In the genomic region with DNA sequence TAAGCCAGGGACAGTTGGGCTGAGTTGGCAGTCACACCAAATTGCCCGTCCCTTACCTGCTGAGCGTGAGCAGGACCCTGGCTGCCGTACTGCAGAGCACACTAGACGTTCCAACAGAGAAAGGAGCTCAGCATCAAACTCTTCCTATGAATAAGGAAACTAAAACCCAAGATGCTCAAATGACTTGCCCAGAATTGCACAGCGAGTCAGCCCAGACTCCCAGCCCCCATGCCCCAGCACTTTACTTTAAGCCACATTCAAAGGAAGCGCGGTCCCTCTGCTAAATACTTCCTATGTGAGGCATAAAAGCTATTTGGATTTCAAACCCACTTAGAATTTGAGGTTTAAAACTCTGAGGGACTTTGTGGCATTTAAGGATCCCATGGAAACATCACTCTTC, we compare ENCODE assay signal across 1 cellular context.
TF ChIP-seq lines count a peak whose summit lies in the region.

No MANE protein-coding gene starts in this region.

TF ChIP-seq in GM23338, 12 proteins besides CTCF, POLR2A, EP300 and RAD21 (continued from another document):
- TF ChIP-seq, protein P1, sequence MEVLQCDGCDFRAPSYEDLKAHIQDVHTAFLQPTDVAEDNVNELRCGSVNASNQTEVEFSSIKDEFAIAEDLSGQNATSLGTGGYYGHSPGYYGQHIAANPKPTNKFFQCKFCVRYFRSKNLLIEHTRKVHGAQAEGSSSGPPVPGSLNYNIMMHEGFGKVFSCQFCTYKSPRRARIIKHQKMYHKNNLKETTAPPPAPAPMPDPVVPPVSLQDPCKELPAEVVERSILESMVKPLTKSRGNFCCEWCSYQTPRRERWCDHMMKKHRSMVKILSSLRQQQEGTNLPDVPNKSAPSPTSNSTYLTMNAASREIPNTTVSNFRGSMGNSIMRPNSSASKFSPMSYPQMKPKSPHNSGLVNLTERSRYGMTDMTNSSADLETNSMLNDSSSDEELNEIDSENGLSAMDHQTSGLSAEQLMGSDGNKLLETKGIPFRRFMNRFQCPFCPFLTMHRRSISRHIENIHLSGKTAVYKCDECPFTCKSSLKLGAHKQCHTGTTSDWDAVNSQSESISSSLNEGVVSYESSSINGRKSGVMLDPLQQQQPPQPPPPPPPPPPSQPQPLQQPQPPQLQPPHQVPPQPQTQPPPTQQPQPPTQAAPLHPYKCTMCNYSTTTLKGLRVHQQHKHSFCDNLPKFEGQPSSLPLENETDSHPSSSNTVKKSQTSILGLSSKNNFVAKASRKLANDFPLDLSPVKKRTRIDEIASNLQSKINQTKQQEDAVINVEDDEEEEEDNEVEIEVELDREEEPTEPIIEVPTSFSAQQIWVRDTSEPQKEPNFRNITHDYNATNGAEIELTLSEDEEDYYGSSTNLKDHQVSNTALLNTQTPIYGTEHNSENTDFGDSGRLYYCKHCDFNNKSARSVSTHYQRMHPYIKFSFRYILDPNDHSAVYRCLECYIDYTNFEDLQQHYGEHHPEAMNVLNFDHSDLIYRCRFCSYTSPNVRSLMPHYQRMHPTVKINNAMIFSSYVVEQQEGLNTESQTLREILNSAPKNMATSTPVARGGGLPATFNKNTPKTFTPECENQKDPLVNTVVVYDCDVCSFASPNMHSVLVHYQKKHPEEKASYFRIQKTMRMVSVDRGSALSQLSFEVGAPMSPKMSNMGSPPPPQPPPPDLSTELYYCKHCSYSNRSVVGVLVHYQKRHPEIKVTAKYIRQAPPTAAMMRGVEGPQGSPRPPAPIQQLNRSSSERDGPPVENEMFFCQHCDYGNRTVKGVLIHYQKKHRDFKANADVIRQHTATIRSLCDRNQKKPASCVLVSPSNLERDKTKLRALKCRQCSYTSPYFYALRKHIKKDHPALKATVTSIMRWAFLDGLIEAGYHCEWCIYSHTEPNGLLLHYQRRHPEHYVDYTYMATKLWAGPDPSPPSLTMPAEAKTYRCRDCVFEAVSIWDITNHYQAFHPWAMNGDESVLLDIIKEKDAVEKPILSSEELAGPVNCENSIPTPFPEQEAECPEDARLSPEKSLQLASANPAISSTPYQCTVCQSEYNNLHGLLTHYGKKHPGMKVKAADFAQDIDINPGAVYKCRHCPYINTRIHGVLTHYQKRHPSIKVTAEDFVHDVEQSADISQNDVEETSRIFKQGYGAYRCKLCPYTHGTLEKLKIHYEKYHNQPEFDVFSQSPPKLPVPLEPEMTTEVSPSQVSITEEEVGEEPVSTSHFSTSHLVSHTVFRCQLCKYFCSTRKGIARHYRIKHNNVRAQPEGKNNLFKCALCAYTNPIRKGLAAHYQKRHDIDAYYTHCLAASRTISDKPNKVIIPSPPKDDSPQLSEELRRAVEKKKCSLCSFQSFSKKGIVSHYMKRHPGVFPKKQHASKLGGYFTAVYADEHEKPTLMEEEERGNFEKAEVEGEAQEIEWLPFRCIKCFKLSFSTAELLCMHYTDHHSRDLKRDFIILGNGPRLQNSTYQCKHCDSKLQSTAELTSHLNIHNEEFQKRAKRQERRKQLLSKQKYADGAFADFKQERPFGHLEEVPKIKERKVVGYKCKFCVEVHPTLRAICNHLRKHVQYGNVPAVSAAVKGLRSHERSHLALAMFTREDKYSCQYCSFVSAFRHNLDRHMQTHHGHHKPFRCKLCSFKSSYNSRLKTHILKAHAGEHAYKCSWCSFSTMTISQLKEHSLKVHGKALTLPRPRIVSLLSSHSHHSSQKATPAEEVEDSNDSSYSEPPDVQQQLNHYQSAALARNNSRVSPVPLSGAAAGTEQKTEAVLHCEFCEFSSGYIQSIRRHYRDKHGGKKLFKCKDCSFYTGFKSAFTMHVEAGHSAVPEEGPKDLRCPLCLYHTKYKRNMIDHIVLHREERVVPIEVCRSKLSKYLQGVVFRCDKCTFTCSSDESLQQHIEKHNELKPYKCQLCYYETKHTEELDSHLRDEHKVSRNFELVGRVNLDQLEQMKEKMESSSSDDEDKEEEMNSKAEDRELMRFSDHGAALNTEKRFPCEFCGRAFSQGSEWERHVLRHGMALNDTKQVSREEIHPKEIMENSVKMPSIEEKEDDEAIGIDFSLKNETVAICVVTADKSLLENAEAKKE (CRISPR knock-in tag; IDR thresholded peaks at IDR 0.05), result no peak
- TF ChIP-seq JUNB (IDR thresholded peaks at IDR 0.05; ENCODE audit: unreplicated experiment) (no peak), EZH2phosphoT487 (IDR thresholded peaks at IDR 0.05; ENCODE audit: unreplicated experiment) (no peak), NANOG (IDR thresholded peaks at IDR 0.05; ENCODE audit: borderline replicate concordance) (no peak), STAT1 (IDR thresholded peaks at IDR 0.05; ENCODE audit: unreplicated experiment) (no peak), POLR2AphosphoS5 (IDR thresholded peaks at IDR 0.05; ENCODE audit: low read depth) (no peak), ETS1 (IDR thresholded peaks at IDR 0.05) (no peak)
- TF ChIP-seq, protein P2, sequence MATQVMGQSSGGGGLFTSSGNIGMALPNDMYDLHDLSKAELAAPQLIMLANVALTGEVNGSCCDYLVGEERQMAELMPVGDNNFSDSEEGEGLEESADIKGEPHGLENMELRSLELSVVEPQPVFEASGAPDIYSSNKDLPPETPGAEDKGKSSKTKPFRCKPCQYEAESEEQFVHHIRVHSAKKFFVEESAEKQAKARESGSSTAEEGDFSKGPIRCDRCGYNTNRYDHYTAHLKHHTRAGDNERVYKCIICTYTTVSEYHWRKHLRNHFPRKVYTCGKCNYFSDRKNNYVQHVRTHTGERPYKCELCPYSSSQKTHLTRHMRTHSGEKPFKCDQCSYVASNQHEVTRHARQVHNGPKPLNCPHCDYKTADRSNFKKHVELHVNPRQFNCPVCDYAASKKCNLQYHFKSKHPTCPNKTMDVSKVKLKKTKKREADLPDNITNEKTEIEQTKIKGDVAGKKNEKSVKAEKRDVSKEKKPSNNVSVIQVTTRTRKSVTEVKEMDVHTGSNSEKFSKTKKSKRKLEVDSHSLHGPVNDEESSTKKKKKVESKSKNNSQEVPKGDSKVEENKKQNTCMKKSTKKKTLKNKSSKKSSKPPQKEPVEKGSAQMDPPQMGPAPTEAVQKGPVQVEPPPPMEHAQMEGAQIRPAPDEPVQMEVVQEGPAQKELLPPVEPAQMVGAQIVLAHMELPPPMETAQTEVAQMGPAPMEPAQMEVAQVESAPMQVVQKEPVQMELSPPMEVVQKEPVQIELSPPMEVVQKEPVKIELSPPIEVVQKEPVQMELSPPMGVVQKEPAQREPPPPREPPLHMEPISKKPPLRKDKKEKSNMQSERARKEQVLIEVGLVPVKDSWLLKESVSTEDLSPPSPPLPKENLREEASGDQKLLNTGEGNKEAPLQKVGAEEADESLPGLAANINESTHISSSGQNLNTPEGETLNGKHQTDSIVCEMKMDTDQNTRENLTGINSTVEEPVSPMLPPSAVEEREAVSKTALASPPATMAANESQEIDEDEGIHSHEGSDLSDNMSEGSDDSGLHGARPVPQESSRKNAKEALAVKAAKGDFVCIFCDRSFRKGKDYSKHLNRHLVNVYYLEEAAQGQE (IDR thresholded peaks at IDR 0.05; ENCODE audit: unreplicated experiment), result no peak
